In genomic region chr1:201085902-201086735, GRCh38 we compare ENCODE assay signal across 8 cellular contexts. TPM values are rescaled to one million over a fixed set of nuclear protein-coding genes. Genes with fewer than 3 reads are reported as not detected.
A peak's percentile ranks its signal among the peaks of the same experiment; 100 is the strongest.
DNase-seq lines count a peak whose midpoint lies in the region; ATAC-seq and TF ChIP-seq lines count a peak whose summit lies in the region.

No MANE protein-coding gene starts in this region.

- no peaks in the 10 kb centered on the region for H3K9me3 Mint-ChIP-seq in activated CD4-positive, alpha-beta T cell treated with anti-CD3 and anti-CD28 coated beads for 36 hours (ENCODE audit: low read depth)
- H3K9me3 Mint-ChIP-seq in naive B cell (no peaks in the 10 kb centered on the region), type B pancreatic cell (no peaks in the 10 kb centered on the region)

- intact Hi-C loops in activated CD4-positive, alpha-beta T cell treated with anti-CD3 and anti-CD28 coated beads for 36 hours (cut with DNase I, micrococcal nuclease) = loop anchor here (1.0 to 5.0 kb wide), 4 partner anchors 28 to 136 kb away; no protein-coding TSS in a partner anchor

- H3K27ac Mint-ChIP-seq in activated CD4-positive, alpha-beta T cell treated with anti-CD3 and anti-CD28 coated beads for 36 hours = no peak overlapping the region
- H3K27ac Mint-ChIP-seq in naive B cell = peak overlapping the region in 1 of 6 donors; percentile 67
- H3K27ac Mint-ChIP-seq in type B pancreatic cell = no peak overlapping the region

- peak; percentile 64 for TF ChIP-seq CTCF in epithelial cell of esophagus (IDR thresholded peaks at IDR 0.05; ENCODE audit: insufficient read depth, low read depth, low read length, missing control alignments)
- TF ChIP-seq CTCF in type B pancreatic cell (conservative IDR thresholded peaks at IDR 0.05) = peak; percentile 65

- POLR2A ChIA-PET in activated CD4-positive, alpha-beta T cell treated with anti-CD3 and anti-CD28 coated beads for 36 hours (lab: Charles Lee) = no interaction called here

- H3K27me3 Mint-ChIP-seq in activated CD4-positive, alpha-beta T cell treated with anti-CD3 and anti-CD28 coated beads for 36 hours = no peaks in the 10 kb centered on the region
- H3K27me3 Mint-ChIP-seq in naive B cell (peaks cover 13 to 26% (median 23%) of the 10 kb centered on the region in 3 donors), type B pancreatic cell (peaks cover 3% of the 10 kb centered on the region)

- CTCF ChIA-PET in activated CD4-positive, alpha-beta T cell treated with anti-CD3 and anti-CD28 coated beads for 36 hours (lab: Charles Lee) = interaction anchor here (0.7 to 1.9 kb wide), 13 partner anchors 12 to 924 kb away, joined by 3 to 10 read pairs (median 4); no protein-coding TSS in a partner anchor

- no peak overlapping the region for H3K4me3 ChIP-seq in epithelial cell of esophagus (ENCODE audit: low read length)

- peak; percentile 35 to 60 for DNase-seq in NCI-H524 (lab: John Stamatoyannopoulos, UW)
- no peak for DNase-seq in NCI-H524 treated with DMSO at 0.1 percent for 48 hours (lab: John Stamatoyannopoulos, UW)
- DNase-seq in NAMALWA (ENCODE audit: low spot score) = peak; percentile 46
- peak; percentile 66 for DNase-seq in activated CD4-positive, alpha-beta T cell treated with anti-CD3 and anti-CD28 coated beads for 36 hours
- peak; percentile 55 for DNase-seq in epithelial cell of esophagus (ENCODE audit: low read depth)
- DNase-seq in naive B cell = peak; percentile 5
- DNase-seq in type B pancreatic cell (ENCODE audit: extremely low spot score, unreplicated experiment) = no peak

- H3K4me3 Mint-ChIP-seq in activated CD4-positive, alpha-beta T cell treated with anti-CD3 and anti-CD28 coated beads for 36 hours = no peak overlapping the region
- H3K4me3 Mint-ChIP-seq in naive B cell (no peak overlapping the region), type B pancreatic cell (no peak overlapping the region)

- H3K36me3 Mint-ChIP-seq in activated CD4-positive, alpha-beta T cell treated with anti-CD3 and anti-CD28 coated beads for 36 hours (ENCODE audit: low read depth) = no peaks in the 10 kb centered on the region
- H3K36me3 Mint-ChIP-seq in naive B cell (no peaks in the 10 kb centered on the region), type B pancreatic cell (no peaks in the 10 kb centered on the region)

- ATAC-seq in activated CD4-positive, alpha-beta T cell treated with anti-CD3 and anti-CD28 coated beads for 36 hours = peak; percentile 78
- ATAC-seq in naive B cell (ENCODE audit: low read depth in 2 of 2) (no peak), GM19351 (IDR thresholded peaks at IDR 0.05; ENCODE audit: unreplicated experiment) (no peak)

- no peaks in the 10 kb centered on the region for H3K4me1 Mint-ChIP-seq in activated CD4-positive, alpha-beta T cell treated with anti-CD3 and anti-CD28 coated beads for 36 hours
- no peaks in the 10 kb centered on the region for H3K4me1 Mint-ChIP-seq in naive B cell
- peaks cover 29% of the 10 kb centered on the region for H3K4me1 Mint-ChIP-seq in type B pancreatic cell (ENCODE audit: unreplicated experiment)

RNA-seq across cellular contexts. Expression of gene CACNA1S, which starts 26.1 kb away (rescaled TPM):
- not detected for total RNA-seq in activated CD4-positive, alpha-beta T cell treated with anti-CD3 and anti-CD28 coated beads for 36 hours
- not detected for polyA plus RNA-seq in naive B cell (ENCODE audit: low read depth in 6 of 6)
- 0.12 TPM in 1 of 2 replicates, not detected in the other for total RNA-seq in type B pancreatic cell (ENCODE audit: low replicate concordance)

RNA-seq across cellular contexts. Expression of gene ASCL5, which starts 40.9 kb away (rescaled TPM):
- total RNA-seq in activated CD4-positive, alpha-beta T cell treated with anti-CD3 and anti-CD28 coated beads for 36 hours = under 1 TPM in 1 of 2 experiments, not detected in 1; 0.09 TPM
- polyA plus RNA-seq in naive B cell (ENCODE audit: low read depth in 6 of 6) = not detected
- total RNA-seq in type B pancreatic cell (ENCODE audit: low replicate concordance) = not detected in 2 replicates

Comparison
In these comparisons a context has a peak if more than half of its experiments do, and no peak if none do; other contexts are left out.
1. DNase-seq: peak in NCI-H524 (2 of 2), NAMALWA (single experiment), activated CD4-positive, alpha-beta T cell treated with anti-CD3 and anti-CD28 coated beads for 36 hours (single experiment), epithelial cell of esophagus (single experiment) and naive B cell (single experiment); none in NCI-H524 treated with DMSO at 0.1 percent for 48 hours (single experiment) and type B pancreatic cell (single experiment).